In the genomic region with DNA sequence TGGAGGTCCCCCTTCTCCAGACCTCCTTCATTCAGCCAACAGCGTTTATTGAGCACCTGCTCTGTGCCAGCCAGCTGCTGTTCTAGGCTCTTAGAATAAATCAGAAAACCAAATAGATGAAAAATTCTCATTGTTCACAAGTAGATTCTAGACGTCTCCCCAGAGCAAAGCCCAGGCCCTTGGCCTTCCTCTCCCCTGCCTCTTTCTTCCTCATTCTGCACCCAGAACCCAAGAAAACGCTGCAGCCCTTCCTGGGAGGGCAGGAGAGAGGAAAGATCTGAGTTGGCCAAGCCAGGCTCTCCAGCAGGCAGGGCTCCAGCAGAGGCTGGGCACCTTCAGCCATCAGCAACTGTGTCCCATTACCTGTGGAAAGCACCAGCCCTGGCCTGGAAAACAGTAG, we compare ENCODE assay signal across 20 cellular contexts. TPM values are rescaled to one million over a fixed set of nuclear protein-coding genes. Genes with fewer than 3 reads are reported as not detected.
DNase-seq lines count a peak whose midpoint lies in the region; TF ChIP-seq lines count a peak whose summit lies in the region.
"Had no signal": no experiment of that assay in that cellular context is flagged by ENCODE, and none has a peak within 500 bp of the region (broad histone marks: within the 10 kb centered on the region; RNA-seq: fewer than 3 reads in every experiment).

No MANE protein-coding gene starts in this region.

- H3K4me3 ChIP-seq in Peyer's patch = no peak overlapping the region
- H3K4me3 ChIP-seq: MG63, SJSA1 had no signal

- H3K36me3 Mint-ChIP-seq in chondrocyte (ENCODE audit: low read depth) = peaks cover 2% of the 10 kb centered on the region
- peaks cover 3% of the 10 kb centered on the region for H3K36me3 Mint-ChIP-seq in osteocyte (ENCODE audit: unreplicated experiment)

- no peaks in the 10 kb centered on the region for H3K9me3 ChIP-seq in Peyer's patch
- H3K9me3 ChIP-seq: MG63, SJSA1 had no signal

- H3K27me3 Mint-ChIP-seq in chondrocyte (ENCODE audit: low read depth) (no peaks in the 10 kb centered on the region), osteocyte (ENCODE audit: unreplicated experiment) (no peaks in the 10 kb centered on the region)

- H3K9me3 Mint-ChIP-seq in chondrocyte (ENCODE audit: low read depth) (no peaks in the 10 kb centered on the region), osteocyte (ENCODE audit: unreplicated experiment) (no peaks in the 10 kb centered on the region)
- H3K9me3 Mint-ChIP-seq: CD4-positive, alpha-beta T cell had no signal

- H3K27ac ChIP-seq in Peyer's patch = no peak overlapping the region
- H3K27ac ChIP-seq: SJSA1 had no signal

- no peaks in the 10 kb centered on the region for H3K36me3 ChIP-seq in Peyer's patch
- H3K36me3 ChIP-seq: MG63, SJSA1 had no signal

- H3K27ac Mint-ChIP-seq in chondrocyte (ENCODE audit: unreplicated experiment) (peak overlapping the region; percentile 50), osteocyte (ENCODE audit: unreplicated experiment) (peak overlapping the region; percentile 76)
- H3K27ac Mint-ChIP-seq: CD4-positive, alpha-beta T cell; T-helper 17 cell had no signal

- H3K4me1 Mint-ChIP-seq in chondrocyte (ENCODE audit: low read depth) = peaks cover 51% of the 10 kb centered on the region
- H3K4me1 Mint-ChIP-seq in osteocyte (ENCODE audit: unreplicated experiment) = peaks cover 56% of the 10 kb centered on the region

- TF ChIP-seq CTCF in chondrocyte (IDR thresholded peaks at IDR 0.05) (no peak), osteocyte (IDR thresholded peaks at IDR 0.05) (no peak), Peyer's patch (IDR thresholded peaks at IDR 0.05) (no peak)

- no peak for TF ChIP-seq POLR2A in Peyer's patch (IDR thresholded peaks at IDR 0.05)

- DNase-seq in GF-D8 (lab: John Stamatoyannopoulos, UW) (peak; percentile 52), MV-4-11 (lab: John Stamatoyannopoulos, UW) (peak; percentile 28), chondrocyte (ENCODE audit: low spot score) (no peak), osteocyte (ENCODE audit: extremely low spot score, unreplicated experiment) (no peak), NCI-H345 (lab: John Stamatoyannopoulos, UW) (no peak), Peyer's patch (no peak), activated T-cell treated with anti-CD3 and anti-CD28 coated beads for 4 hours (no peak)
- DNase-seq: CD4-positive, alpha-beta T cell; COR-L47; DMS 273 treated with DMSO at 0.1 percent for 48 hours; GOT3; NCI-H1105 treated with DMSO at 0.1 percent for 48 hours; NCI-H2171; NCI-H524 treated with DMSO at 0.1 percent for 48 hours; T-helper 17 cell had no signal

- no peak overlapping the region for H3K4me3 Mint-ChIP-seq in chondrocyte (ENCODE audit: unreplicated experiment)
- H3K4me3 Mint-ChIP-seq in osteocyte (ENCODE audit: unreplicated experiment) = no peak overlapping the region
- H3K4me3 Mint-ChIP-seq: CD4-positive, alpha-beta T cell; T-helper 17 cell had no signal

- no peaks in the 10 kb centered on the region for H3K27me3 ChIP-seq in Peyer's patch
- H3K27me3 ChIP-seq: MG63, SJSA1 had no signal

- no peaks in the 10 kb centered on the region for H3K4me1 ChIP-seq in Peyer's patch

RNA-seq across cellular contexts. Expression of a gene that starts 12.0 kb away (rescaled TPM):
- total RNA-seq in chondrocyte (0.55 to 0.74 TPM (median 0.68 TPM) in 3 replicates), osteocyte (7.7 and 8.5 TPM in 2 replicates), Peyer's patch (not detected)
- total RNA-seq: A673, LHCN-M2, Right ventricle myocardium inferior, T-helper 17 cell had no signal

RNA-seq across cellular contexts. Expression of a gene that starts 31.4 kb away (rescaled TPM):
- total RNA-seq in chondrocyte = 17.6 to 18.8 TPM (median 17.8 TPM) in 3 replicates
- 50.2 and 60.6 TPM in 2 replicates for total RNA-seq in osteocyte
- 1 to 10 TPM in 2 of 4 donors, under 1 TPM in 2; 0.35 to 4.1 (median 2.0) TPM for total RNA-seq in Peyer's patch
- total RNA-seq: A673; CD4-positive, alpha-beta T cell; T-helper 17 cell had no signal

RNA-seq across cellular contexts. Expression of a gene that starts 54.3 kb away (rescaled TPM):
- total RNA-seq in chondrocyte (not detected in 3 replicates), osteocyte (not detected in 2 replicates), Peyer's patch (not detected)
- total RNA-seq: A673; CD4-positive, alpha-beta T cell; LHCN-M2; SJSA1; T-helper 17 cell had no signal

Comparison
In these comparisons a context has a peak if more than half of its experiments do, and no peak if none do; other contexts are left out.
1. DNase-seq: peak in GF-D8 (single experiment) and MV-4-11 (single experiment); none in chondrocyte (single experiment), osteocyte (single experiment), NCI-H345 (single experiment), Peyer's patch (0 of 3) and activated T-cell treated with anti-CD3 and anti-CD28 coated beads for 4 hours (single experiment).